9 cellular contexts compared by ENCODE assay signal in genomic region chr17:44558349-44559287, GRCh38. TPM values are rescaled to one million over a fixed set of nuclear protein-coding genes. Genes with fewer than 3 reads are reported as not detected.
DNase-seq lines count a peak whose midpoint lies in the region; ATAC-seq and TF ChIP-seq lines count a peak whose summit lies in the region.
"Had no signal": no experiment of that assay in that cellular context is flagged by ENCODE, and none has a peak within 500 bp of the region (broad histone marks: within the 10 kb centered on the region; RNA-seq: fewer than 3 reads in every experiment).

No MANE protein-coding gene starts in this region.

- H3K27ac Mint-ChIP-seq in activated naive CD4-positive, alpha-beta T cell treated with anti-CD3 and anti-CD28 coated beads, Interleukin-2, amount 10 ng/mL, durations not matched to agents 7 days and 5 days: peak overlapping the region; percentile 77
- H3K27ac Mint-ChIP-seq in brain: peak overlapping the region; percentile 97 to 100 (median 98)

- peaks cover 99% of the 10 kb centered on the region for H3K27me3 Mint-ChIP-seq in activated naive CD4-positive, alpha-beta T cell treated with anti-CD3 and anti-CD28 coated beads, Interleukin-2, amount 10 ng/mL, durations not matched to agents 7 days and 5 days
- H3K27me3 Mint-ChIP-seq in brain: peaks cover 44% of the 10 kb centered on the region

- no peaks in the 10 kb centered on the region for H3K36me3 Mint-ChIP-seq in activated naive CD4-positive, alpha-beta T cell treated with anti-CD3 and anti-CD28 coated beads, Interleukin-2, amount 10 ng/mL, durations not matched to agents 7 days and 5 days
- H3K36me3 Mint-ChIP-seq in brain: peaks cover 23% of the 10 kb centered on the region

- H3K27ac ChIP-seq in upper lobe of right lung: peak overlapping the region; percentile 81

- DNase-seq in activated naive CD4-positive, alpha-beta T cell treated with anti-CD3 and anti-CD28 coated beads, Interleukin-2, amount 10 ng/mL, durations not matched to agents 7 days and 5 days: peak; percentile 21
- DNase-seq in activated naive CD4-positive, alpha-beta T cell treated with anti-CD3 and anti-CD28 coated beads, Interleukin-2, amount 50 U/mL, for 16 hours: no peak
- no peak for DNase-seq in upper lobe of right lung
- DNase-seq in NCI-H446 treated with DMSO at 0.1 percent for 48 hours (lab: John Stamatoyannopoulos, UW): no peak
- DNase-seq in OCI-M1 (lab: John Stamatoyannopoulos, UW): no peak
- DNase-seq in GM10266 (ENCODE audit: extremely low spot score): no peak
- DNase-seq: NCI-H2029 treated with DMSO at 0.1 percent for 48 hours had no signal

- peaks cover 26% of the 10 kb centered on the region for H3K4me1 Mint-ChIP-seq in activated naive CD4-positive, alpha-beta T cell treated with anti-CD3 and anti-CD28 coated beads, Interleukin-2, amount 10 ng/mL, durations not matched to agents 7 days and 5 days
- peaks cover 68% of the 10 kb centered on the region for H3K4me1 Mint-ChIP-seq in brain

- ATAC-seq in upper lobe of right lung: no peak

- H3K4me3 ChIP-seq in mononuclear cell (ENCODE audit: low read length) (peak overlapping the region; percentile 30), upper lobe of right lung (peak overlapping the region; percentile 67)

- H3K9me3 ChIP-seq in mononuclear cell (ENCODE audit: low read depth, low read length): no peaks in the 10 kb centered on the region
- no peaks in the 10 kb centered on the region for H3K9me3 ChIP-seq in upper lobe of right lung

- H3K27me3 ChIP-seq in mononuclear cell (ENCODE audit: insufficient read depth, low read length): peaks cover 39% of the 10 kb centered on the region
- H3K27me3 ChIP-seq in upper lobe of right lung: peaks cover 7% of the 10 kb centered on the region

- intact Hi-C loops in upper lobe of right lung (cut with DNase I): no loop called here

- TF ChIP-seq CTCF in brain (conservative IDR thresholded peaks at IDR 0.05): no peak
- no peak for TF ChIP-seq CTCF in upper lobe of right lung (IDR thresholded peaks at IDR 0.05)
- no peak for TF ChIP-seq CTCF in GM10266 (IDR thresholded peaks at IDR 0.05; ENCODE audit: control insufficient read depth, insufficient read depth, low read depth, missing control alignments)

- H3K4me1 ChIP-seq in mononuclear cell (ENCODE audit: insufficient read depth, low read length) (peaks cover 36% of the 10 kb centered on the region), upper lobe of right lung (peaks cover 7% of the 10 kb centered on the region)

- H3K36me3 ChIP-seq in upper lobe of right lung: no peaks in the 10 kb centered on the region

- H3K9me3 Mint-ChIP-seq in activated naive CD4-positive, alpha-beta T cell treated with anti-CD3 and anti-CD28 coated beads, Interleukin-2, amount 10 ng/mL, durations not matched to agents 7 days and 5 days: no peaks in the 10 kb centered on the region
- H3K9me3 Mint-ChIP-seq in brain: peaks cover 0 to 14% (median 5%) of the 10 kb centered on the region in 5 experiments

- H3K4me3 Mint-ChIP-seq in activated naive CD4-positive, alpha-beta T cell treated with anti-CD3 and anti-CD28 coated beads, Interleukin-2, amount 10 ng/mL, durations not matched to agents 7 days and 5 days: peak overlapping the region; percentile 66
- peak overlapping the region; percentile 93 to 98 (median 98) for H3K4me3 Mint-ChIP-seq in brain

- CTCF ChIA-PET in activated naive CD4-positive, alpha-beta T cell treated with anti-CD3 and anti-CD28 coated beads, Interleukin-2, amount 10 ng/mL, durations not matched to agents 7 days and 5 days (lab: Charles Lee): no interaction called here

RNA-seq across cellular contexts. Expression of gene FZD2, which starts 1.3 kb away (rescaled TPM):
- polyA plus RNA-seq in brain (ENCODE audit: insufficient read depth, low read depth, low replicate concordance): 6.1 TPM
- 0.84 TPM for total RNA-seq in mononuclear cell
- 8.7 TPM for total RNA-seq in upper lobe of right lung

RNA-seq across cellular contexts. Expression of gene GPATCH8, which starts 55.4 kb away (rescaled TPM):
- polyA plus RNA-seq in brain (ENCODE audit: insufficient read depth, low read depth, low replicate concordance): 21.4 TPM
- total RNA-seq in mononuclear cell (72.9 TPM), upper lobe of right lung (40.7 TPM)
